In the genomic region with DNA sequence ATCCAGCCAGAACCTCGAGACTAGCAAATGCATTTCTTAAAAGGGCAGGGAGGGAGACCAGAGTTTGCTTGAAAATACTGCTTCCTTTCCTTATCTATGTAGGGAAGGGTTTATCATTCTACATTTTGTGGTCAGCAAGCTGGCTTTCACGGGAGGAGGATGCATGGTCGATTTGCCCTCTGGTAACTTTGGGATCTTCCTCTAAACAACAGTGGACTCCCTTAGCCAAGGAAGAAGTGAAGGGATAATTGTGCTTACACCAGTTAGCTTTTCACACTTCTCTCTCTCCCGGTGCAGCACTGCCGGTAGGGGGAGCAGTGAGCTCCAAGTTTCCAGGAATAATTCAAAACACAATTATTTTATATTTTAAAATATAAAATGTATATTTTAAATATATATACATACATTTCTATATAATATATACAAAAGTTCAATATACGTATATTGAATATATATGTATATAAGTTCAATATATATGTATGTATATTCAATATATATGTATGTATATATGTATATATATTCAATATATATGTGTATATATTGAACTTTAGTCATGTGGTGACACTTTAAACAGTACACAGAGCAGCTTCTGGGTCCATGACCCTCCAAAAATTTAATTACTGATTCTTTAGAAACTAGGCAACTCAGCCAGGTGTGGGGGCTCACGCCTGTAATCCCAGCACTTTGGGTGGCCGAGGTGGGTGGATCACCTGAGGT, we compare ENCODE assay signal across 8 cellular contexts.
DNase-seq lines count a peak whose midpoint lies in the region; ATAC-seq and TF ChIP-seq lines count a peak whose summit lies in the region.

No MANE protein-coding gene starts in this region.

- TF ChIP-seq POLR2A in NB4 (IDR thresholded peaks at IDR 0.05; ENCODE audit: extremely low read depth, insufficient read length) = no peak

- peak overlapping the region; percentile 42 for H3K9ac ChIP-seq in endocrine pancreas (ENCODE audit: control insufficient read depth, insufficient read depth, low read length)

- H3K36me3 ChIP-seq in endocrine pancreas (ENCODE audit: control insufficient read depth, insufficient read depth, low read length) = no peaks in the 10 kb centered on the region

- H3K4me1 ChIP-seq in endocrine pancreas (ENCODE audit: control insufficient read depth, insufficient read depth, low read length) = peaks cover 14% of the 10 kb centered on the region

- H3K4me3 ChIP-seq in NB4 (ENCODE audit: low read depth, low read length) = peak overlapping the region; percentile 61
- peak overlapping the region; percentile 72 for H3K4me3 ChIP-seq in endocrine pancreas (ENCODE audit: control insufficient read depth, insufficient read depth, low read length)

- H3K27me3 ChIP-seq in endocrine pancreas (ENCODE audit: control insufficient read depth, insufficient read depth, low read length) = no peaks in the 10 kb centered on the region

- DNase-seq in ELF-1 (ENCODE audit: low read depth, low spot score) (peak; percentile 51), NB4 (ENCODE audit: low read depth) (peak; percentile 79), medulla oblongata (ENCODE audit: extremely low spot score) (peak; percentile 82), NCI-H1930 (lab: John Stamatoyannopoulos, UW) (no peak)
- peak; percentile 79 for DNase-seq in activated CD8-positive, alpha-beta memory T cell treated with anti-CD3 and anti-CD28 coated beads for 24 hours
- DNase-seq in stimulated activated CD8-positive, alpha-beta memory T cell treated with anti-CD3 and anti-CD28 coated beads, Interleukin-12 subunit alpha, Interleukin-12 subunit beta, amount 100 ng/mL, for 1 hour (ENCODE audit: low read depth) = peak; percentile 27

- H3K9me3 ChIP-seq in endocrine pancreas (ENCODE audit: control insufficient read depth, low read length) = no peaks in the 10 kb centered on the region

- ATAC-seq in HG03378 (IDR thresholded peaks at IDR 0.05; ENCODE audit: unreplicated experiment) = no peak

- peak; percentile 98 for TF ChIP-seq CTCF in NB4 (IDR thresholded peaks at IDR 0.05; ENCODE audit: low read depth, low read length)

Comparison
In these comparisons a context has a peak if more than half of its experiments do, and no peak if none do; other contexts are left out.
1. DNase-seq: peak in ELF-1 (single experiment), NB4 (single experiment), activated CD8-positive, alpha-beta memory T cell treated with anti-CD3 and anti-CD28 coated beads for 24 hours (single experiment), medulla oblongata (single experiment) and stimulated activated CD8-positive, alpha-beta memory T cell treated with anti-CD3 and anti-CD28 coated beads, Interleukin-12 subunit alpha, Interleukin-12 subunit beta, amount 100 ng/mL, for 1 hour (single experiment); none in NCI-H1930 (0 of 2).